9 cellular contexts compared by ENCODE assay signal in genomic region chr2:62287895-62288589, GRCh38.
DNase-seq lines count a peak whose midpoint lies in the region; ATAC-seq, FAIRE-seq and TF ChIP-seq lines count a peak whose summit lies in the region.
"Had no signal": no experiment of that assay in that cellular context is flagged by ENCODE, and none has a peak within 500 bp of the region (broad histone marks: within the 10 kb centered on the region; RNA-seq: fewer than 3 reads in every experiment).

No MANE protein-coding gene starts in this region.

- H3K27ac ChIP-seq in A549 (no peak overlapping the region), hepatocyte (no peak overlapping the region), stomach (no peak overlapping the region)

- H4K20me1 ChIP-seq in hepatocyte (ENCODE audit: insufficient read depth, poor library complexity, severe bottlenecking) = no peaks in the 10 kb centered on the region

- H3K27me3 ChIP-seq in hepatocyte (no peaks in the 10 kb centered on the region), stomach (no peaks in the 10 kb centered on the region)

- H3K9me2 ChIP-seq in hepatocyte (replicated peaks; ENCODE audit: insufficient read depth) = no peaks in the 10 kb centered on the region

- peaks cover 26% of the 10 kb centered on the region for H3K9me3 ChIP-seq in A549
- H3K9me3 ChIP-seq in hepatocyte (ENCODE audit: low read depth) = no peaks in the 10 kb centered on the region
- H3K9me3 ChIP-seq in stomach = peaks cover 5 to 14% (median 11%) of the 10 kb centered on the region in 4 donors

- no peaks in the 10 kb centered on the region for H3K27me3 Mint-ChIP-seq in activated T-cell treated with anti-CD3 and anti-CD28 coated beads, Interleukin-2, amount 50 U/mL, for 72 hours (ENCODE audit: low read depth)
- H3K27me3 Mint-ChIP-seq: activated naive CD8-positive, alpha-beta T cell had no signal

- POLR2A ChIA-PET in A549 (lab: Yijun Ruan, JAX) = no interaction called here

- DNase-seq in A549 (ENCODE audit: low read depth in 1 of 2, low spot score in 1 of 2) = peak in 1 of 2 experiments; percentile 51
- DNase-seq in NCI-H446 treated with DMSO at 0.1 percent for 48 hours (lab: John Stamatoyannopoulos, UW) = peak; percentile 49
- peak; percentile 74 to 79 for DNase-seq in activated T-cell treated with anti-CD3 and anti-CD28 coated beads, Interleukin-2, amount 50 U/mL, for 72 hours
- DNase-seq in hepatocyte (ENCODE audit: low spot score) = peak; percentile 60
- DNase-seq in stomach = peak; percentile 63
- DNase-seq in cerebellar nuclear complex (lab: John Stamatoyannopoulos, UW) = no peak

- H2AFZ ChIP-seq in hepatocyte = no peak overlapping the region

- H3K4me1 ChIP-seq in A549 (peaks cover 9% of the 10 kb centered on the region), hepatocyte (ENCODE audit: insufficient read depth) (no peaks in the 10 kb centered on the region), stomach (peaks cover 16 to 27% (median 21%) of the 10 kb centered on the region in 4 donors)

- peak overlapping the region; percentile 20; the same call in 1 of the 3 replicates for H3K4me2 ChIP-seq in A549
- H3K4me2 ChIP-seq in hepatocyte = no peak overlapping the region

- H3K36me3 ChIP-seq in hepatocyte (replicated peaks; ENCODE audit: insufficient read depth, low read depth) = no peaks in the 10 kb centered on the region
- H3K36me3 ChIP-seq in stomach = no peaks in the 10 kb centered on the region

- ATAC-seq in A549 = peak; percentile 47 to 63; a peak in 4 of 6 replicates
- peak; percentile 85 for ATAC-seq in GM18868 (IDR thresholded peaks at IDR 0.05; ENCODE audit: unreplicated experiment)
- peak; percentile 71 for ATAC-seq in HG03469 (IDR thresholded peaks at IDR 0.05; ENCODE audit: unreplicated experiment)
- peak; percentile 90 to 94 for ATAC-seq in activated T-cell treated with anti-CD3 and anti-CD28 coated beads, Interleukin-2, amount 50 U/mL, for 72 hours (replicated peaks in 1 of 2)

- WGBS in A549 (ENCODE audit: missing lambda C conversion rate) = 30% methylated on average over 1 of the region's 1 CpG
- WGBS in hepatocyte (ENCODE audit: low lambda C conversion rate, missing lambda C conversion rate) = 59% methylated on average over 1 of the region's 1 CpG
- 0 to 43% (median 0%) methylated on average over 1 of the region's 1 CpG for WGBS in stomach, 5 donors

- no peak overlapping the region for H3K4me3 Mint-ChIP-seq in activated T-cell treated with anti-CD3 and anti-CD28 coated beads, Interleukin-2, amount 50 U/mL, for 72 hours
- H3K4me3 Mint-ChIP-seq: activated naive CD8-positive, alpha-beta T cell had no signal

- intact Hi-C loops in stomach (cut with DNase I; ENCODE audit: low total_unique reads) = no loop called here

- peaks cover 14% of the 10 kb centered on the region for H3K4me1 Mint-ChIP-seq in activated T-cell treated with anti-CD3 and anti-CD28 coated beads, Interleukin-2, amount 50 U/mL, for 72 hours (ENCODE audit: low read depth)

- no peaks in the 10 kb centered on the region for H3K79me2 ChIP-seq in hepatocyte

- H3K9me3 Mint-ChIP-seq in activated T-cell treated with anti-CD3 and anti-CD28 coated beads, Interleukin-2, amount 50 U/mL, for 72 hours = peaks cover 4 to 5% of the 10 kb centered on the region in 2 donors

- TF ChIP-seq POLR2A in A549 (IDR thresholded peaks at IDR 0.05; ENCODE audit: low read length) (no peak), stomach (IDR thresholded peaks at IDR 0.05) (no peak)

- TF ChIP-seq RAD21 in A549 (conservative IDR thresholded peaks at IDR 0.05 in 1 of 2, IDR thresholded peaks at IDR 0.05 in 1 of 2) = no peak

- H3K27ac Mint-ChIP-seq in activated T-cell treated with anti-CD3 and anti-CD28 coated beads, Interleukin-2, amount 50 U/mL, for 72 hours = no peak overlapping the region
- H3K27ac Mint-ChIP-seq: activated naive CD8-positive, alpha-beta T cell had no signal

- no peak overlapping the region for H3K4me3 ChIP-seq in A549
- H3K4me3 ChIP-seq in hepatocyte = no peak overlapping the region
- no peak overlapping the region for H3K4me3 ChIP-seq in stomach

- no peak for FAIRE-seq in A549 (lab: Jason Lieb, UNC)

- TF ChIP-seq EP300 in A549 (IDR thresholded peaks at IDR 0.05) = no peak
- no peak for TF ChIP-seq EP300 in stomach (IDR thresholded peaks at IDR 0.05)

- CTCF ChIA-PET in A549 (lab: Yijun Ruan, JAX) = interaction anchor here (2.7 kb wide), 1 partner anchor 21 kb away, joined by 7 read pairs; no protein-coding TSS in a partner anchor

- H3K36me3 Mint-ChIP-seq in activated T-cell treated with anti-CD3 and anti-CD28 coated beads, Interleukin-2, amount 50 U/mL, for 72 hours (ENCODE audit: insufficient read depth in 2 of 2) = peaks cover 3 to 4% of the 10 kb centered on the region in 2 donors

- TF ChIP-seq CTCF in A549 (IDR thresholded peaks at IDR 0.05) (no peak), hepatocyte (IDR thresholded peaks at IDR 0.05; ENCODE audit: poor library complexity) (no peak), stomach (IDR thresholded peaks at IDR 0.05) (no peak)

TF ChIP-seq in A549, 52 proteins besides CTCF, POLR2A, EP300 and RAD21:
- TF ChIP-seq SREBF2 (IDR thresholded peaks at IDR 0.05) (no peak), EHMT2 (IDR thresholded peaks at IDR 0.05; ENCODE audit: low read depth) (no peak), CBX8 (IDR thresholded peaks at IDR 0.05) (no peak)

Comparison
In these comparisons a context has a peak if more than half of its experiments do, and no peak if none do; other contexts are left out.
1. DNase-seq: peak in NCI-H446 treated with DMSO at 0.1 percent for 48 hours (single experiment), activated T-cell treated with anti-CD3 and anti-CD28 coated beads, Interleukin-2, amount 50 U/mL, for 72 hours (2 of 2), hepatocyte (single experiment) and stomach (single experiment); none in cerebellar nuclear complex (0 of 2).
2. Peak in every context shown above with its lines, with median percentiles within 50 percentile points of each other: ATAC-seq.